ENCODE assay signal across 6 cellular contexts in genomic region chr16:67865318-67865717, GRCh38. TPM values are rescaled to one million over a fixed set of nuclear protein-coding genes. Genes with fewer than 3 reads are reported as not detected.
A peak's percentile ranks its signal among the peaks of the same experiment; 100 is the strongest.
DNase-seq lines count a peak whose midpoint lies in the region; ATAC-seq, FAIRE-seq and TF ChIP-seq lines count a peak whose summit lies in the region.

No MANE protein-coding gene starts in this region.

- peaks cover 15% of the 10 kb centered on the region for H3K36me3 Mint-ChIP-seq in activated CD4-positive, alpha-beta T cell treated with anti-CD3 and anti-CD28 coated beads, Interleukin-2, amount 10 ng/mL, durations not matched to agents 7 days and 5 days (ENCODE audit: low read depth)
- peaks cover 19% of the 10 kb centered on the region for H3K36me3 Mint-ChIP-seq in astrocyte (ENCODE audit: low read depth, unreplicated experiment)

- no peak overlapping the region for H3K4me2 ChIP-seq in astrocyte (ENCODE audit: low read length)

- no peaks in the 10 kb centered on the region for H3K9me3 Mint-ChIP-seq in activated CD4-positive, alpha-beta T cell treated with anti-CD3 and anti-CD28 coated beads, Interleukin-2, amount 10 ng/mL, durations not matched to agents 7 days and 5 days
- H3K9me3 Mint-ChIP-seq in astrocyte (ENCODE audit: unreplicated experiment) = no peaks in the 10 kb centered on the region

- H3K36me3 ChIP-seq in astrocyte (ENCODE audit: insufficient read depth, low read length) = peaks cover 28% of the 10 kb centered on the region

- TF ChIP-seq CTCF in astrocyte (IDR thresholded peaks at IDR 0.05; ENCODE audit: insufficient read depth, low read depth, low read length) = peak; percentile 27

- DNase-seq in activated CD4-positive, alpha-beta T cell treated with anti-CD3 and anti-CD28 coated beads, Interleukin-2, amount 10 ng/mL, durations not matched to agents 7 days and 5 days = peak; percentile 36
- DNase-seq in activated CD4-positive, alpha-beta T cell treated with anti-CD3 and anti-CD28 coated beads, Interleukin-2, amount 50 U/mL, for 4 hours = no peak
- no peak for DNase-seq in astrocyte (ENCODE audit: low read depth)
- no peak for DNase-seq in stimulated activated naive CD8-positive, alpha-beta T cell treated with anti-CD3 and anti-CD28 coated beads, Interleukin-15, Interleukin-2, amounts not matched to agents 100 U/mL and 50 U/mL, for 24 hours
- DNase-seq in NCI-H2081 (lab: John Stamatoyannopoulos, UW) = no peak

- no peak overlapping the region for H3K4me3 Mint-ChIP-seq in activated CD4-positive, alpha-beta T cell treated with anti-CD3 and anti-CD28 coated beads, Interleukin-2, amount 10 ng/mL, durations not matched to agents 7 days and 5 days
- no peak overlapping the region for H3K4me3 Mint-ChIP-seq in astrocyte (ENCODE audit: unreplicated experiment)

- POLR2A ChIA-PET in activated CD4-positive, alpha-beta T cell treated with anti-CD3 and anti-CD28 coated beads, Interleukin-2, amount 10 ng/mL, durations not matched to agents 7 days and 5 days (lab: Charles Lee) = no interaction called here

- no peak overlapping the region for H3K9ac ChIP-seq in astrocyte (ENCODE audit: low read length)

- H3K27ac ChIP-seq in astrocyte (ENCODE audit: low read depth, low read length) = no peak overlapping the region

- FAIRE-seq in astrocyte (lab: Jason Lieb, UNC) = no peak

- no peak overlapping the region for H3K4me3 ChIP-seq in astrocyte (ENCODE audit: insufficient read depth, low read depth, low read length)

- H2AFZ ChIP-seq in astrocyte (ENCODE audit: low read depth, low read length) = no peak overlapping the region

- H3K4me1 ChIP-seq in astrocyte (ENCODE audit: insufficient read depth, low read length) = peaks cover 38% of the 10 kb centered on the region

- no peak overlapping the region for H3K27ac Mint-ChIP-seq in activated CD4-positive, alpha-beta T cell treated with anti-CD3 and anti-CD28 coated beads, Interleukin-2, amount 10 ng/mL, durations not matched to agents 7 days and 5 days
- no peak overlapping the region for H3K27ac Mint-ChIP-seq in astrocyte (ENCODE audit: unreplicated experiment)

- H3K27me3 Mint-ChIP-seq in activated CD4-positive, alpha-beta T cell treated with anti-CD3 and anti-CD28 coated beads, Interleukin-2, amount 10 ng/mL, durations not matched to agents 7 days and 5 days = no peaks in the 10 kb centered on the region
- H3K27me3 Mint-ChIP-seq in astrocyte (ENCODE audit: low read depth, unreplicated experiment) = no peaks in the 10 kb centered on the region

- peaks cover 5% of the 10 kb centered on the region for H3K4me1 Mint-ChIP-seq in activated CD4-positive, alpha-beta T cell treated with anti-CD3 and anti-CD28 coated beads, Interleukin-2, amount 10 ng/mL, durations not matched to agents 7 days and 5 days
- peaks cover 37% of the 10 kb centered on the region for H3K4me1 Mint-ChIP-seq in astrocyte (ENCODE audit: low read depth, unreplicated experiment)

- ATAC-seq in stimulated activated naive CD8-positive, alpha-beta T cell treated with anti-CD3 and anti-CD28 coated beads, Interleukin-15, Interleukin-2, amounts not matched to agents 100 U/mL and 50 U/mL, for 24 hours = peak; percentile 47
- no peak for ATAC-seq in GM18909 (IDR thresholded peaks at IDR 0.05; ENCODE audit: poor library complexity, unreplicated experiment)

- no peaks in the 10 kb centered on the region for H3K9me3 ChIP-seq in astrocyte (ENCODE audit: insufficient read depth, low read depth, low read length)

- H4K20me1 ChIP-seq in astrocyte (ENCODE audit: insufficient read depth, low read length) = peaks cover 90% of the 10 kb centered on the region

- CTCF ChIA-PET in activated CD4-positive, alpha-beta T cell treated with anti-CD3 and anti-CD28 coated beads, Interleukin-2, amount 10 ng/mL, durations not matched to agents 7 days and 5 days (lab: Charles Lee) = interaction anchor here (0.6 to 5.2 kb wide), 11 partner anchors 10 to 388 kb away, joined by 3 to 24 read pairs (median 4); partner anchors contain the start of gene PARD6A

- H3K79me2 ChIP-seq in astrocyte (ENCODE audit: insufficient read depth, low read length) = peaks cover 76% of the 10 kb centered on the region

- no peaks in the 10 kb centered on the region for H3K27me3 ChIP-seq in astrocyte (ENCODE audit: insufficient read depth, low read length)

RNA-seq across cellular contexts. Expression of gene EDC4, which starts 7.5 kb away (rescaled TPM):
- 100 to 1,000 TPM; 114 to 128 TPM for total RNA-seq in activated CD4-positive, alpha-beta T cell treated with anti-CD3 and anti-CD28 coated beads, Interleukin-2, amount 10 ng/mL, durations not matched to agents 7 days and 5 days
- total RNA-seq in astrocyte = 61.5 and 64.8 TPM in 2 replicates

RNA-seq across cellular contexts. Expression of gene CENPT, which starts 17.8 kb away (rescaled TPM):
- total RNA-seq in activated CD4-positive, alpha-beta T cell treated with anti-CD3 and anti-CD28 coated beads, Interleukin-2, amount 10 ng/mL, durations not matched to agents 7 days and 5 days = 10 to 100 TPM; 62.1 to 64.0 TPM
- 67.3 and 79.3 TPM in 2 replicates for total RNA-seq in astrocyte

RNA-seq across cellular contexts. Expression of gene NUTF2, which starts 18.6 kb away (rescaled TPM):
- total RNA-seq in activated CD4-positive, alpha-beta T cell treated with anti-CD3 and anti-CD28 coated beads, Interleukin-2, amount 10 ng/mL, durations not matched to agents 7 days and 5 days = 100 to 1,000 TPM; 112 to 140 TPM
- total RNA-seq in astrocyte = 214 and 224 TPM in 2 replicates

RNA-seq across cellular contexts. Expression of gene NRN1L, which starts 19.4 kb away (rescaled TPM):
- 1 to 10 TPM; 1.5 to 2.5 TPM for total RNA-seq in activated CD4-positive, alpha-beta T cell treated with anti-CD3 and anti-CD28 coated beads, Interleukin-2, amount 10 ng/mL, durations not matched to agents 7 days and 5 days
- total RNA-seq in astrocyte = 0.82 and 0.91 TPM in 2 replicates

RNA-seq across cellular contexts. Expression of gene THAP11, which starts 23.2 kb away (rescaled TPM):
- 10 to 100 TPM; 37.5 to 41.7 TPM for total RNA-seq in activated CD4-positive, alpha-beta T cell treated with anti-CD3 and anti-CD28 coated beads, Interleukin-2, amount 10 ng/mL, durations not matched to agents 7 days and 5 days
- total RNA-seq in astrocyte = 16.5 and 18.1 TPM in 2 replicates
